ENCODE assay signal across 27 cellular contexts in genomic region chr19:56159009-56159501, GRCh38. TPM values are rescaled to one million over a fixed set of nuclear protein-coding genes. Genes with fewer than 3 reads are reported as not detected.
"Had no signal": no experiment of that assay in that cellular context is flagged by ENCODE, and none has a peak within 500 bp of the region (broad histone marks: within the 10 kb centered on the region; RNA-seq: fewer than 3 reads in every experiment).

No MANE protein-coding gene starts in this region.

- H3K27ac Mint-ChIP-seq: activated CD4-positive, alpha-beta T cell treated with anti-CD3 and anti-CD28 coated beads, Interleukin-2, amount 10 ng/mL, durations not matched to agents 7 days and 5 days; activated CD8-positive, alpha-beta T cell treated with anti-CD3 and anti-CD28 coated beads, Interleukin-2, amount 10 ng/mL, durations not matched to agents 7 days and 5 days; activated naive CD8-positive, alpha-beta T cell treated with anti-CD3 and anti-CD28 coated beads for 36 hours; effector memory CD8-positive, alpha-beta T cell; natural killer cell treated with Interleukin-12 subunit alpha and Interleukin-12 subunit beta and Interleukin-15 and Interleukin-18, amount 100 ng/mL, for 72 hours; T-cell had no signal

- H3K4me1 ChIP-seq: right atrium auricular region, suprapubic skin, vagina had no signal

- H3K4me3 Mint-ChIP-seq: activated CD4-positive, alpha-beta T cell treated with anti-CD3 and anti-CD28 coated beads, Interleukin-2, amount 10 ng/mL, durations not matched to agents 7 days and 5 days; activated CD8-positive, alpha-beta T cell treated with anti-CD3 and anti-CD28 coated beads, Interleukin-2, amount 10 ng/mL, durations not matched to agents 7 days and 5 days; activated naive CD8-positive, alpha-beta T cell treated with anti-CD3 and anti-CD28 coated beads for 36 hours; activated T-cell treated with anti-CD3 and anti-CD28 coated beads, Interleukin-2, amount 50 U/mL, for 4 hours; effector memory CD8-positive, alpha-beta T cell; natural killer cell treated with Interleukin-12 subunit alpha and Interleukin-12 subunit beta and Interleukin-15 and Interleukin-18, amount 100 ng/mL, for 72 hours; T-cell had no signal

- H3K4me1 Mint-ChIP-seq: activated naive CD8-positive, alpha-beta T cell treated with anti-CD3 and anti-CD28 coated beads for 36 hours had no signal

- H3K27me3 Mint-ChIP-seq: activated CD4-positive, alpha-beta T cell treated with anti-CD3 and anti-CD28 coated beads, Interleukin-2, amount 10 ng/mL, durations not matched to agents 7 days and 5 days; activated naive CD8-positive, alpha-beta T cell treated with anti-CD3 and anti-CD28 coated beads for 36 hours; natural killer cell treated with Interleukin-12 subunit alpha and Interleukin-12 subunit beta and Interleukin-15 and Interleukin-18, amount 100 ng/mL, for 72 hours; T-cell had no signal

- H3K27ac ChIP-seq: cardiac muscle cell, lower lobe of right lung, right atrium auricular region, suprapubic skin, transverse colon, vagina had no signal

- H3K36me3 ChIP-seq: cardiac muscle cell had no signal

- ATAC-seq: activated CD8-positive, alpha-beta T cell treated with anti-CD3 and anti-CD28 coated beads, Interleukin-2, amount 10 ng/mL, durations not matched to agents 7 days and 5 days; activated T-cell treated with anti-CD3 and anti-CD28 coated beads, Interleukin-2, amount 50 U/mL, for 4 hours; effector memory CD8-positive, alpha-beta T cell; lower lobe of right lung; stimulated activated naive CD8-positive, alpha-beta T cell treated with anti-CD3 and anti-CD28 coated beads, Interleukin-15, Interleukin-2, amounts not matched to agents 100 U/mL and 50 U/mL, for 24 hours; T-cell had no signal

- H3K9me3 Mint-ChIP-seq: activated CD4-positive, alpha-beta T cell treated with anti-CD3 and anti-CD28 coated beads, Interleukin-2, amount 10 ng/mL, durations not matched to agents 7 days and 5 days; activated naive CD8-positive, alpha-beta T cell treated with anti-CD3 and anti-CD28 coated beads for 36 hours; activated T-cell treated with anti-CD3 and anti-CD28 coated beads, Interleukin-2, amount 50 U/mL, for 4 hours; effector memory CD8-positive, alpha-beta T cell; natural killer cell treated with Interleukin-12 subunit alpha and Interleukin-12 subunit beta and Interleukin-15 and Interleukin-18, amount 100 ng/mL, for 72 hours; T-cell had no signal

- H3K9me3 ChIP-seq: lower lobe of right lung, right atrium auricular region, suprapubic skin, transverse colon, vagina had no signal

- H3K27me3 ChIP-seq: cardiac muscle cell, right atrium auricular region, suprapubic skin, transverse colon, vagina had no signal

- H3K4me3 ChIP-seq: cardiac muscle cell, lower lobe of right lung, right atrium auricular region, suprapubic skin, transverse colon, vagina had no signal

- DNase-seq: activated CD4-positive, alpha-beta T cell treated with anti-CD3 and anti-CD28 coated beads, Interleukin-2, amount 10 ng/mL, durations not matched to agents 7 days and 5 days; activated CD8-positive, alpha-beta T cell treated with anti-CD3 and anti-CD28 coated beads, Interleukin-2, amount 10 ng/mL, durations not matched to agents 7 days and 5 days; activated gamma-delta T cell treated with Interleukin-2 at 50 U/mL for 16 hours; activated naive CD8-positive, alpha-beta T cell treated with anti-CD3 and anti-CD28 coated beads for 36 hours; activated T-cell treated with anti-CD3 and anti-CD28 coated beads, Interleukin-2, amount 50 U/mL, for 4 hours; amygdala; dermis blood vessel endothelial cell; effector memory CD8-positive, alpha-beta T cell; foreskin melanocyte; glutamatergic neuron; hippocampal formation; lower lobe of right lung; nucleus accumbens; posterior cingulate gyrus; stimulated activated CD4-positive, alpha-beta T cell treated with anti-CD3 and anti-CD28 coated beads, Interleukin-2, amount 100 ng/mL, for 24 hours; stimulated activated naive CD8-positive, alpha-beta T cell treated with anti-CD3 and anti-CD28 coated beads, Interleukin-15, Interleukin-2, amounts not matched to agents 100 U/mL and 50 U/mL, for 24 hours; T-cell; transverse colon had no signal

RNA-seq across cellular contexts. Expression of gene GALP, which starts 16.8 kb away (rescaled TPM):
- total RNA-seq: activated CD4-positive, alpha-beta T cell treated with anti-CD3 and anti-CD28 coated beads, Interleukin-2, amount 10 ng/mL, durations not matched to agents 7 days and 5 days; activated CD8-positive, alpha-beta T cell treated with anti-CD3 and anti-CD28 coated beads, Interleukin-2, amount 10 ng/mL, durations not matched to agents 7 days and 5 days; activated naive CD8-positive, alpha-beta T cell treated with anti-CD3 and anti-CD28 coated beads for 36 hours; activated T-cell treated with anti-CD3 and anti-CD28 coated beads, Interleukin-2, amount 50 U/mL, for 4 hours; chondrocyte; dermis blood vessel endothelial cell; epithelial cell of proximal tubule; fibroblast of lung; lower lobe of right lung; natural killer cell treated with Interleukin-12 subunit alpha and Interleukin-12 subunit beta and Interleukin-15 and Interleukin-18, amount 100 ng/mL, for 72 hours; right atrium auricular region; skeletal muscle tissue; suprapubic skin; T-cell; transverse colon; vagina had no signal

RNA-seq across cellular contexts. Expression of gene ZSCAN5B, which starts 38.5 kb away (rescaled TPM):
- total RNA-seq: activated CD4-positive, alpha-beta T cell treated with anti-CD3 and anti-CD28 coated beads, Interleukin-2, amount 10 ng/mL, durations not matched to agents 7 days and 5 days; activated CD8-positive, alpha-beta T cell treated with anti-CD3 and anti-CD28 coated beads, Interleukin-2, amount 10 ng/mL, durations not matched to agents 7 days and 5 days; activated naive CD8-positive, alpha-beta T cell treated with anti-CD3 and anti-CD28 coated beads for 36 hours; activated T-cell treated with anti-CD3 and anti-CD28 coated beads, Interleukin-2, amount 50 U/mL, for 4 hours; cardiac muscle cell; chondrocyte; dermis blood vessel endothelial cell; epithelial cell of proximal tubule; fibroblast of lung; lower lobe of right lung; natural killer cell treated with Interleukin-12 subunit alpha and Interleukin-12 subunit beta and Interleukin-15 and Interleukin-18, amount 100 ng/mL, for 72 hours; right atrium auricular region; suprapubic skin; T-cell; transverse colon; vagina had no signal

RNA-seq across cellular contexts. Expression of gene ZSCAN5C, which starts 43.0 kb away (rescaled TPM):
- total RNA-seq: activated CD4-positive, alpha-beta T cell treated with anti-CD3 and anti-CD28 coated beads, Interleukin-2, amount 10 ng/mL, durations not matched to agents 7 days and 5 days; activated CD8-positive, alpha-beta T cell treated with anti-CD3 and anti-CD28 coated beads, Interleukin-2, amount 10 ng/mL, durations not matched to agents 7 days and 5 days; activated naive CD8-positive, alpha-beta T cell treated with anti-CD3 and anti-CD28 coated beads for 36 hours; activated T-cell treated with anti-CD3 and anti-CD28 coated beads, Interleukin-2, amount 50 U/mL, for 4 hours; cardiac muscle cell; chondrocyte; dermis blood vessel endothelial cell; epithelial cell of proximal tubule; fibroblast of lung; lower lobe of right lung; natural killer cell treated with Interleukin-12 subunit alpha and Interleukin-12 subunit beta and Interleukin-15 and Interleukin-18, amount 100 ng/mL, for 72 hours; right atrium auricular region; skeletal muscle tissue; suprapubic skin; T-cell; transverse colon; vagina had no signal
